13 cellular contexts compared by ENCODE assay signal in genomic region chr4:189985844-189986243, GRCh38. TPM values are rescaled to one million over a fixed set of nuclear protein-coding genes. Genes with fewer than 3 reads are reported as not detected.
"Had no signal": no experiment of that assay in that cellular context is flagged by ENCODE, and none has a peak within 500 bp of the region (broad histone marks: within the 10 kb centered on the region; RNA-seq: fewer than 3 reads in every experiment).

No MANE protein-coding gene starts in this region.

RNA-seq across cellular contexts. Expression of gene FRG2, which starts 41.2 kb away (rescaled TPM):
- total RNA-seq: activated B cell treated with CpG ODN at 0.5 μM for 24 hours; activated CD4-positive, alpha-beta T cell treated with anti-CD3 and anti-CD28 coated beads, Interleukin-2, amount 10 ng/mL, durations not matched to agents 24 days and 14 days; activated CD8-positive, alpha-beta T cell treated with anti-CD3 and anti-CD28 coated beads for 36 hours; activated naive CD4-positive, alpha-beta T cell treated with anti-CD3 and anti-CD28 coated beads for 36 hours; activated T-cell treated with anti-CD3 and anti-CD28 coated beads, Interleukin-2, amount 50 U/mL, for 4 hours; activated T-cell treated with anti-CD3 and anti-CD28 coated beads, Interleukin-2, amount 50 U/mL, for 72 hours; activated T-helper 1 cell treated with anti-CD3 and anti-CD28 coated beads, Interleukin-12 subunit alpha, Interleukin-12 subunit beta, Interleukin-2, Interleukin-4 antibody, amounts not matched to agents 30 ng/mL and 10 ng/mL and 1 ng/mL, durations not matched to agents 14 hours and 24 hours and 36 hours; adrenal gland; aorta; astrocyte; body of pancreas; breast epithelium; cardiac septum had no signal
